Comparison of ENCODE assay signal across 1 cellular context in the genomic region with DNA sequence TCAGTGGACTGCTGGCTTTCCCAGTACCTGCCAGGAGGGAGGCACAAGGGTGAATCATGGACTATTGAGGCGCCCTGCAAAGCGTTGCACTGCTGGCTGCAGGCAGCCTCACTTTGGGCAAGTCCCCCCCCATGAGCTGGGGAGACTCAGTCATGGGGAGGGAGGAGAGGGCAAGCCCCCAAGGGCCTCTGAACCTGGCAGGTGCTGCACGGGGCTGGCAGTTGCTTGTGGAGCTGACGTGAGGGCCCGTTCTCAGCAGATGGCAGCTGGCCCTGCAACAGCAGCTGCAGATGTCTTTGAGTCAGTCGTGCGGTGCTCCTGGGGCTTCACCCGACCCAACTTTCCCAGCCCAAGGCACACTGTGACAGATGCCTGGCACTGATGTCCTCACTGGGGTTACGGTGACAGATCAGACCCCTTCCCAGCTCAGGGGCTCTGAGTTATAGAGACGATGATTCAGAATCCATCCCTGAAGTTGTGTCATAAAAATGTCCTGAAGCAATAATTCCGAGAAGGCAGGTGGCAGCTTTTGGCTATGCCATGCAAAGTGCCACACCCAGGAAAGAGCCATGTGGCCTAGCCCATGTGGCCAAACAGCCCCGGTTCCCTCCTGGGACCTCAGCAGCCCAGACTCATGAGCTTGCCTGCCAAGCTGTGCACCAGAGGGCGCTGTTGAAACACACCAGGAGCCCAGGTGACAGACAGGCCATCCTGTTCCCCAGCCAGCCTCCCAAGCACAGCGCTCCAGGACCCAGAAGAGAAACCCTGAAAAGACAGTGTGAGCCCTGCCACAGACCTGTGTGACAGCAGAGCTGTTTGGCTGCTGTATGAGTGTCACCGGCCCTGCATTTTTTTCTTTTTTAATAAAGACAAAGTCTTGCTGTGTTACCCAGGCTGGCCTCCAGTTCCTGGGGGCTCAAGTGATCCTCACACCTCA.
A peak's percentile ranks its signal among the peaks of the same experiment; 100 is the strongest.
TF ChIP-seq lines count a peak whose summit lies in the region.

No MANE protein-coding gene starts in this region.

TF ChIP-seq in K562, 482 proteins besides CTCF, POLR2A, EP300 and RAD21 (continued from another document and continues in another):
- TF ChIP-seq PPARD (CRISPR knock-in tag; IDR thresholded peaks at IDR 0.05) = no peak
- no peak for TF ChIP-seq ZNF41 (CRISPR knock-in tag; conservative IDR thresholded peaks at IDR 0.05)
- TF ChIP-seq, protein P1, sequence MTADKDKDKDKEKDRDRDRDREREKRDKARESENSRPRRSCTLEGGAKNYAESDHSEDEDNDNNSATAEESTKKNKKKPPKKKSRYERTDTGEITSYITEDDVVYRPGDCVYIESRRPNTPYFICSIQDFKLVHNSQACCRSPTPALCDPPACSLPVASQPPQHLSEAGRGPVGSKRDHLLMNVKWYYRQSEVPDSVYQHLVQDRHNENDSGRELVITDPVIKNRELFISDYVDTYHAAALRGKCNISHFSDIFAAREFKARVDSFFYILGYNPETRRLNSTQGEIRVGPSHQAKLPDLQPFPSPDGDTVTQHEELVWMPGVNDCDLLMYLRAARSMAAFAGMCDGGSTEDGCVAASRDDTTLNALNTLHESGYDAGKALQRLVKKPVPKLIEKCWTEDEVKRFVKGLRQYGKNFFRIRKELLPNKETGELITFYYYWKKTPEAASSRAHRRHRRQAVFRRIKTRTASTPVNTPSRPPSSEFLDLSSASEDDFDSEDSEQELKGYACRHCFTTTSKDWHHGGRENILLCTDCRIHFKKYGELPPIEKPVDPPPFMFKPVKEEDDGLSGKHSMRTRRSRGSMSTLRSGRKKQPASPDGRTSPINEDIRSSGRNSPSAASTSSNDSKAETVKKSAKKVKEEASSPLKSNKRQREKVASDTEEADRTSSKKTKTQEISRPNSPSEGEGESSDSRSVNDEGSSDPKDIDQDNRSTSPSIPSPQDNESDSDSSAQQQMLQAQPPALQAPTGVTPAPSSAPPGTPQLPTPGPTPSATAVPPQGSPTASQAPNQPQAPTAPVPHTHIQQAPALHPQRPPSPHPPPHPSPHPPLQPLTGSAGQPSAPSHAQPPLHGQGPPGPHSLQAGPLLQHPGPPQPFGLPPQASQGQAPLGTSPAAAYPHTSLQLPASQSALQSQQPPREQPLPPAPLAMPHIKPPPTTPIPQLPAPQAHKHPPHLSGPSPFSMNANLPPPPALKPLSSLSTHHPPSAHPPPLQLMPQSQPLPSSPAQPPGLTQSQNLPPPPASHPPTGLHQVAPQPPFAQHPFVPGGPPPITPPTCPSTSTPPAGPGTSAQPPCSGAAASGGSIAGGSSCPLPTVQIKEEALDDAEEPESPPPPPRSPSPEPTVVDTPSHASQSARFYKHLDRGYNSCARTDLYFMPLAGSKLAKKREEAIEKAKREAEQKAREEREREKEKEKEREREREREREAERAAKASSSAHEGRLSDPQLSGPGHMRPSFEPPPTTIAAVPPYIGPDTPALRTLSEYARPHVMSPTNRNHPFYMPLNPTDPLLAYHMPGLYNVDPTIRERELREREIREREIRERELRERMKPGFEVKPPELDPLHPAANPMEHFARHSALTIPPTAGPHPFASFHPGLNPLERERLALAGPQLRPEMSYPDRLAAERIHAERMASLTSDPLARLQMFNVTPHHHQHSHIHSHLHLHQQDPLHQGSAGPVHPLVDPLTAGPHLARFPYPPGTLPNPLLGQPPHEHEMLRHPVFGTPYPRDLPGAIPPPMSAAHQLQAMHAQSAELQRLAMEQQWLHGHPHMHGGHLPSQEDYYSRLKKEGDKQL (CRISPR knock-in tag; IDR thresholded peaks at IDR 0.05; ENCODE audit: borderline replicate concordance) = no peak
- TF ChIP-seq, protein P2, sequence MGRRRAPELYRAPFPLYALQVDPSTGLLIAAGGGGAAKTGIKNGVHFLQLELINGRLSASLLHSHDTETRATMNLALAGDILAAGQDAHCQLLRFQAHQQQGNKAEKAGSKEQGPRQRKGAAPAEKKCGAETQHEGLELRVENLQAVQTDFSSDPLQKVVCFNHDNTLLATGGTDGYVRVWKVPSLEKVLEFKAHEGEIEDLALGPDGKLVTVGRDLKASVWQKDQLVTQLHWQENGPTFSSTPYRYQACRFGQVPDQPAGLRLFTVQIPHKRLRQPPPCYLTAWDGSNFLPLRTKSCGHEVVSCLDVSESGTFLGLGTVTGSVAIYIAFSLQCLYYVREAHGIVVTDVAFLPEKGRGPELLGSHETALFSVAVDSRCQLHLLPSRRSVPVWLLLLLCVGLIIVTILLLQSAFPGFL (CRISPR knock-in tag; IDR thresholded peaks at IDR 0.05) = no peak
- TF ChIP-seq, protein P3, sequence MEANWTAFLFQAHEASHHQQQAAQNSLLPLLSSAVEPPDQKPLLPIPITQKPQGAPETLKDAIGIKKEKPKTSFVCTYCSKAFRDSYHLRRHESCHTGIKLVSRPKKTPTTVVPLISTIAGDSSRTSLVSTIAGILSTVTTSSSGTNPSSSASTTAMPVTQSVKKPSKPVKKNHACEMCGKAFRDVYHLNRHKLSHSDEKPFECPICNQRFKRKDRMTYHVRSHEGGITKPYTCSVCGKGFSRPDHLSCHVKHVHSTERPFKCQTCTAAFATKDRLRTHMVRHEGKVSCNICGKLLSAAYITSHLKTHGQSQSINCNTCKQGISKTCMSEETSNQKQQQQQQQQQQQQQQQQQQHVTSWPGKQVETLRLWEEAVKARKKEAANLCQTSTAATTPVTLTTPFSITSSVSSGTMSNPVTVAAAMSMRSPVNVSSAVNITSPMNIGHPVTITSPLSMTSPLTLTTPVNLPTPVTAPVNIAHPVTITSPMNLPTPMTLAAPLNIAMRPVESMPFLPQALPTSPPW (CRISPR knock-in tag; IDR thresholded peaks at IDR 0.05) = no peak
- TF ChIP-seq SIN3A (IDR thresholded peaks at IDR 0.05; ENCODE audit: borderline replicate concordance in 2 of 2, control insufficient read depth in 1 of 2, low read depth in 2 of 2, low read length in 2 of 2) = 0 out of 4 replicates have a peak, but pooled peaks of 1 of the 2 experiments have one; percentile 59
- TF ChIP-seq ZNF347 (CRISPR knock-in tag; IDR thresholded peaks at IDR 0.05; ENCODE audit: low read depth) = no peak
- TF ChIP-seq, protein P4, sequence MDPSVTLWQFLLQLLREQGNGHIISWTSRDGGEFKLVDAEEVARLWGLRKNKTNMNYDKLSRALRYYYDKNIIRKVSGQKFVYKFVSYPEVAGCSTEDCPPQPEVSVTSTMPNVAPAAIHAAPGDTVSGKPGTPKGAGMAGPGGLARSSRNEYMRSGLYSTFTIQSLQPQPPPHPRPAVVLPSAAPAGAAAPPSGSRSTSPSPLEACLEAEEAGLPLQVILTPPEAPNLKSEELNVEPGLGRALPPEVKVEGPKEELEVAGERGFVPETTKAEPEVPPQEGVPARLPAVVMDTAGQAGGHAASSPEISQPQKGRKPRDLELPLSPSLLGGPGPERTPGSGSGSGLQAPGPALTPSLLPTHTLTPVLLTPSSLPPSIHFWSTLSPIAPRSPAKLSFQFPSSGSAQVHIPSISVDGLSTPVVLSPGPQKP (CRISPR knock-in tag; IDR thresholded peaks at IDR 0.05) = no peak
- no peak for TF ChIP-seq CCAR2 (IDR thresholded peaks at IDR 0.05; ENCODE audit: low read depth, low read length)
- no peak for TF ChIP-seq PHF21A (IDR thresholded peaks at IDR 0.05; ENCODE audit: borderline replicate concordance, low read depth)
- no peak for TF ChIP-seq NR4A1 (CRISPR knock-in tag; IDR thresholded peaks at IDR 0.05)
- no peak for TF ChIP-seq NR4A1 (tag; IDR thresholded peaks at IDR 0.05)
- TF ChIP-seq, protein P5, sequence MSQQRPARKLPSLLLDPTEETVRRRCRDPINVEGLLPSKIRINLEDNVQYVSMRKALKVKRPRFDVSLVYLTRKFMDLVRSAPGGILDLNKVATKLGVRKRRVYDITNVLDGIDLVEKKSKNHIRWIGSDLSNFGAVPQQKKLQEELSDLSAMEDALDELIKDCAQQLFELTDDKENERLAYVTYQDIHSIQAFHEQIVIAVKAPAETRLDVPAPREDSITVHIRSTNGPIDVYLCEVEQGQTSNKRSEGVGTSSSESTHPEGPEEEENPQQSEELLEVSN (IDR thresholded peaks at IDR 0.05; ENCODE audit: borderline replicate concordance in 1 of 2, extremely low read depth in 1 of 2, insufficient read depth in 1 of 2, insufficient read length in 1 of 2, low read depth in 1 of 2, low read length in 1 of 2, poor library complexity in 1 of 2, severe bottlenecking in 1 of 2) = peak in 1 of 2 experiments; percentile 59
- TF ChIP-seq L3MBTL2 (IDR thresholded peaks at IDR 0.05) = 0 out of 2 replicates have a peak, but pooled peaks have one; percentile 24
- TF ChIP-seq ZNF583 (CRISPR knock-in tag; IDR thresholded peaks at IDR 0.05) = no peak
- no peak for TF ChIP-seq ERF (CRISPR knock-in tag; IDR thresholded peaks at IDR 0.05)
- TF ChIP-seq ZNF354B (CRISPR knock-in tag; IDR thresholded peaks at IDR 0.05) = no peak
- TF ChIP-seq ZC3H8 (IDR thresholded peaks at IDR 0.05) = no peak
- no peak for TF ChIP-seq ZNF79 (CRISPR knock-in tag; IDR thresholded peaks at IDR 0.05; ENCODE audit: low read depth)
- no peak for TF ChIP-seq CSDE1 (IDR thresholded peaks at IDR 0.05)
- TF ChIP-seq, protein P6, sequence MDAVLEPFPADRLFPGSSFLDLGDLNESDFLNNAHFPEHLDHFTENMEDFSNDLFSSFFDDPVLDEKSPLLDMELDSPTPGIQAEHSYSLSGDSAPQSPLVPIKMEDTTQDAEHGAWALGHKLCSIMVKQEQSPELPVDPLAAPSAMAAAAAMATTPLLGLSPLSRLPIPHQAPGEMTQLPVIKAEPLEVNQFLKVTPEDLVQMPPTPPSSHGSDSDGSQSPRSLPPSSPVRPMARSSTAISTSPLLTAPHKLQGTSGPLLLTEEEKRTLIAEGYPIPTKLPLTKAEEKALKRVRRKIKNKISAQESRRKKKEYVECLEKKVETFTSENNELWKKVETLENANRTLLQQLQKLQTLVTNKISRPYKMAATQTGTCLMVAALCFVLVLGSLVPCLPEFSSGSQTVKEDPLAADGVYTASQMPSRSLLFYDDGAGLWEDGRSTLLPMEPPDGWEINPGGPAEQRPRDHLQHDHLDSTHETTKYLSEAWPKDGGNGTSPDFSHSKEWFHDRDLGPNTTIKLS (IDR thresholded peaks at IDR 0.05; ENCODE audit: borderline replicate concordance, low read depth) = no peak
- TF ChIP-seq RBFOX2 (IDR thresholded peaks at IDR 0.05; ENCODE audit: low read depth, low read length) = no peak
- no peak for TF ChIP-seq SLC30A9 (CRISPR knock-in tag; IDR thresholded peaks at IDR 0.05)
- no peak for TF ChIP-seq FUS (optimal IDR thresholded peaks at IDR 0.05; ENCODE audit: low read depth, low read length)
- TF ChIP-seq EGR1 (conservative IDR thresholded peaks at IDR 0.05) = no peak
- TF ChIP-seq, protein P7, sequence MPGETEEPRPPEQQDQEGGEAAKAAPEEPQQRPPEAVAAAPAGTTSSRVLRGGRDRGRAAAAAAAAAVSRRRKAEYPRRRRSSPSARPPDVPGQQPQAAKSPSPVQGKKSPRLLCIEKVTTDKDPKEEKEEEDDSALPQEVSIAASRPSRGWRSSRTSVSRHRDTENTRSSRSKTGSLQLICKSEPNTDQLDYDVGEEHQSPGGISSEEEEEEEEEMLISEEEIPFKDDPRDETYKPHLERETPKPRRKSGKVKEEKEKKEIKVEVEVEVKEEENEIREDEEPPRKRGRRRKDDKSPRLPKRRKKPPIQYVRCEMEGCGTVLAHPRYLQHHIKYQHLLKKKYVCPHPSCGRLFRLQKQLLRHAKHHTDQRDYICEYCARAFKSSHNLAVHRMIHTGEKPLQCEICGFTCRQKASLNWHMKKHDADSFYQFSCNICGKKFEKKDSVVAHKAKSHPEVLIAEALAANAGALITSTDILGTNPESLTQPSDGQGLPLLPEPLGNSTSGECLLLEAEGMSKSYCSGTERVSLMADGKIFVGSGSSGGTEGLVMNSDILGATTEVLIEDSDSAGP (CRISPR knock-in tag; IDR thresholded peaks at IDR 0.05) = no peak
- TF ChIP-seq, protein P8, sequence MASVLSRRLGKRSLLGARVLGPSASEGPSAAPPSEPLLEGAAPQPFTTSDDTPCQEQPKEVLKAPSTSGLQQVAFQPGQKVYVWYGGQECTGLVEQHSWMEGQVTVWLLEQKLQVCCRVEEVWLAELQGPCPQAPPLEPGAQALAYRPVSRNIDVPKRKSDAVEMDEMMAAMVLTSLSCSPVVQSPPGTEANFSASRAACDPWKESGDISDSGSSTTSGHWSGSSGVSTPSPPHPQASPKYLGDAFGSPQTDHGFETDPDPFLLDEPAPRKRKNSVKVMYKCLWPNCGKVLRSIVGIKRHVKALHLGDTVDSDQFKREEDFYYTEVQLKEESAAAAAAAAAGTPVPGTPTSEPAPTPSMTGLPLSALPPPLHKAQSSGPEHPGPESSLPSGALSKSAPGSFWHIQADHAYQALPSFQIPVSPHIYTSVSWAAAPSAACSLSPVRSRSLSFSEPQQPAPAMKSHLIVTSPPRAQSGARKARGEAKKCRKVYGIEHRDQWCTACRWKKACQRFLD (CRISPR knock-in tag; IDR thresholded peaks at IDR 0.05) = no peak
- TF ChIP-seq, protein P9, sequence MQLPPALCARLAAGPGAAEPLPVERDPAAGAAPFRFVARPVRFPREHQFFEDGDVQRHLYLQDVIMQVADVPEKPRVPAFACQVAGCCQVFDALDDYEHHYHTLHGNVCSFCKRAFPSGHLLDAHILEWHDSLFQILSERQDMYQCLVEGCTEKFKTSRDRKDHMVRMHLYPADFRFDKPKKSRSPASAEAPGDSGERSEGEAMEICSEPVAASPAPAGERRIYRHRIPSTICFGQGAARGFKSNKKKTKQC (CRISPR knock-in tag; IDR thresholded peaks at IDR 0.05) = no peak
- TF ChIP-seq POU5F1 (IDR thresholded peaks at IDR 0.05; ENCODE audit: borderline replicate concordance, low read depth, low read length, partially characterized antibody) = no peak
- no peak for TF ChIP-seq ZNF175 (CRISPR knock-in tag; IDR thresholded peaks at IDR 0.05; ENCODE audit: low read depth)
- no peak for TF ChIP-seq TAL1 (IDR thresholded peaks at IDR 0.05)
- TF ChIP-seq, protein P10, sequence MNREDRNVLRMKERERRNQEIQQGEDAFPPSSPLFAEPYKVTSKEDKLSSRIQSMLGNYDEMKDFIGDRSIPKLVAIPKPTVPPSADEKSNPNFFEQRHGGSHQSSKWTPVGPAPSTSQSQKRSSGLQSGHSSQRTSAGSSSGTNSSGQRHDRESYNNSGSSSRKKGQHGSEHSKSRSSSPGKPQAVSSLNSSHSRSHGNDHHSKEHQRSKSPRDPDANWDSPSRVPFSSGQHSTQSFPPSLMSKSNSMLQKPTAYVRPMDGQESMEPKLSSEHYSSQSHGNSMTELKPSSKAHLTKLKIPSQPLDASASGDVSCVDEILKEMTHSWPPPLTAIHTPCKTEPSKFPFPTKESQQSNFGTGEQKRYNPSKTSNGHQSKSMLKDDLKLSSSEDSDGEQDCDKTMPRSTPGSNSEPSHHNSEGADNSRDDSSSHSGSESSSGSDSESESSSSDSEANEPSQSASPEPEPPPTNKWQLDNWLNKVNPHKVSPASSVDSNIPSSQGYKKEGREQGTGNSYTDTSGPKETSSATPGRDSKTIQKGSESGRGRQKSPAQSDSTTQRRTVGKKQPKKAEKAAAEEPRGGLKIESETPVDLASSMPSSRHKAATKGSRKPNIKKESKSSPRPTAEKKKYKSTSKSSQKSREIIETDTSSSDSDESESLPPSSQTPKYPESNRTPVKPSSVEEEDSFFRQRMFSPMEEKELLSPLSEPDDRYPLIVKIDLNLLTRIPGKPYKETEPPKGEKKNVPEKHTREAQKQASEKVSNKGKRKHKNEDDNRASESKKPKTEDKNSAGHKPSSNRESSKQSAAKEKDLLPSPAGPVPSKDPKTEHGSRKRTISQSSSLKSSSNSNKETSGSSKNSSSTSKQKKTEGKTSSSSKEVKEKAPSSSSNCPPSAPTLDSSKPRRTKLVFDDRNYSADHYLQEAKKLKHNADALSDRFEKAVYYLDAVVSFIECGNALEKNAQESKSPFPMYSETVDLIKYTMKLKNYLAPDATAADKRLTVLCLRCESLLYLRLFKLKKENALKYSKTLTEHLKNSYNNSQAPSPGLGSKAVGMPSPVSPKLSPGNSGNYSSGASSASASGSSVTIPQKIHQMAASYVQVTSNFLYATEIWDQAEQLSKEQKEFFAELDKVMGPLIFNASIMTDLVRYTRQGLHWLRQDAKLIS (CRISPR knock-in tag; IDR thresholded peaks at IDR 0.05) = no peak
